1 cellular context compared by ENCODE assay signal in genomic region chr6:152985300-152985699, GRCh38.
A peak's percentile ranks its signal among the peaks of the same experiment; 100 is the strongest.
TF ChIP-seq lines count a peak whose summit lies in the region.

No MANE protein-coding gene starts in this region.

TF ChIP-seq in K562, 482 proteins besides CTCF, POLR2A, EP300 and RAD21:
- TF ChIP-seq ZBTB33 (CRISPR knock-in tag; IDR thresholded peaks at IDR 0.05) (peak; percentile 88), POLR2B (IDR thresholded peaks at IDR 0.05; ENCODE audit: low read depth, partially characterized antibody) (peak; percentile 17)
